ENCODE assay signal across 13 cellular contexts in the genomic region with DNA sequence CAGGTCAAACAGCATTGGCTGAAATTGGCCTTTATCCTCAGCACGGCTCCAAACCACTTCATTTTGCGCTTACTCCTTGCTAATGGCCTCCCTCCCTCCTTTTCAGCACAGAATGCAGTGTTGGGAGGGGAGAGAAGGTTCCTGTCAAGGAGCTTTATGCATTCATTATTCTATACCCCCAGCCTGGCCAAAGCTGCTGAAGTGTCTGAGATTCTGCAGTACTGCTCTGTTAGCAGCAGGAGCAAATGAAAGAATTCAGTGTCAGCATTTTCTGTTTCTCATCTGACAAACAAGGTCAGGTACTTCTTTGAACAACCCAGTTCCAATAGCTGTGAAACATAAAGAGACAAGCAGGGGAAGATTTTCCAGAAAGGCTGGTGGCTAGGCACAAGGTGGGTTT.
DNase-seq lines count a peak whose midpoint lies in the region; ATAC-seq, FAIRE-seq and TF ChIP-seq lines count a peak whose summit lies in the region.
"Had no signal": no experiment of that assay in that cellular context is flagged by ENCODE, and none has a peak within 500 bp of the region (broad histone marks: within the 10 kb centered on the region; RNA-seq: fewer than 3 reads in every experiment).

No MANE protein-coding gene starts in this region.

- H2AFZ ChIP-seq in MM.1S (ENCODE audit: low read length) (peak overlapping the region; percentile 55), HepG2 (ENCODE audit: low read length) (no peak overlapping the region), smooth muscle cell (ENCODE audit: low read depth) (no peak overlapping the region)

- WGBS in A549 (ENCODE audit: missing lambda C conversion rate) = 21% methylated on average over 2 of the region's 2 CpGs
- WGBS in HepG2 (ENCODE audit: low lambda C conversion rate) = 0% methylated on average over 2 of the region's 2 CpGs
- WGBS in smooth muscle cell (ENCODE audit: low lambda C conversion rate) = 46% methylated on average over 2 of the region's 2 CpGs

- no peak overlapping the region for H3K27ac ChIP-seq in A549
- H3K27ac ChIP-seq in MM.1S (ENCODE audit: low read length) = peak overlapping the region; percentile 57; the same call in 1 of the 2 replicates
- H3K27ac ChIP-seq in HepG2 (ENCODE audit: extremely low read length, insufficient read depth, low read length) = no peak overlapping the region
- H3K27ac ChIP-seq in smooth muscle cell (ENCODE audit: low read depth) = no peak overlapping the region
- H3K27ac ChIP-seq: left lung, SK-N-MC had no signal

- peak overlapping the region; percentile 27 for H3K9ac ChIP-seq in MM.1S (ENCODE audit: low read length)
- no peak overlapping the region for H3K9ac ChIP-seq in HepG2 (ENCODE audit: insufficient read depth, low read depth, low read length)
- H3K9ac ChIP-seq in smooth muscle cell (ENCODE audit: low read depth) = no peak overlapping the region

- no peak overlapping the region for H3K4me3 ChIP-seq in A549
- peak overlapping the region; percentile 38; the same call in 1 of the 2 replicates for H3K4me3 ChIP-seq in MM.1S (ENCODE audit: low read length)
- no peak overlapping the region for H3K4me3 ChIP-seq in HepG2 (replicated peaks in 1 of 3; ENCODE audit: insufficient read depth in 1 of 3, low read depth in 2 of 3, low read length in 3 of 3)
- no peak overlapping the region for H3K4me3 ChIP-seq in smooth muscle cell
- H3K4me3 ChIP-seq: left lung, SK-N-MC had no signal

- H3K4me2 ChIP-seq in A549 = no peak overlapping the region
- peak overlapping the region; percentile 61 for H3K4me2 ChIP-seq in MM.1S (ENCODE audit: low read depth, low read length)
- no peak overlapping the region for H3K4me2 ChIP-seq in HepG2 (ENCODE audit: low read depth, low read length)
- no peak overlapping the region for H3K4me2 ChIP-seq in smooth muscle cell

- in situ Hi-C loops in SK-MEL-5 (cut with HindIII; ENCODE audit: low pct_unique_long_range_greater_than_20kb, low sequenced_read_pairs) = no loop called here
- in situ Hi-C loops in HepG2 (cut with HindIII; ENCODE audit: extremely low pct_ligation_motif_present, low pct_unique_long_range_greater_than_20kb) = no loop called here

- no peak for TF ChIP-seq CTCF in A549 (IDR thresholded peaks at IDR 0.05)
- TF ChIP-seq CTCF in MM.1S (IDR thresholded peaks at IDR 0.05; ENCODE audit: low read length) = peak; percentile 20
- TF ChIP-seq CTCF in HepG2 (CRISPR knock-in tag; IDR thresholded peaks at IDR 0.05) = no peak
- TF ChIP-seq CTCF in smooth muscle cell (IDR thresholded peaks at IDR 0.05; ENCODE audit: borderline replicate concordance, insufficient read depth, poor library complexity, severe bottlenecking) = no peak

- BruUV-seq in HepG2 (replicated peaks; lab: Mats Ljungman, UMichigan) = no TSS peak

- no peaks in the 10 kb centered on the region for H3K9me2 ChIP-seq in MM.1S (replicated peaks; ENCODE audit: insufficient read depth, low read length)

- DNase-seq in A549 (ENCODE audit: low read depth in 1 of 2, low spot score in 1 of 2) = no peak
- peak; percentile 94 for DNase-seq in MM.1S
- DNase-seq in SK-MEL-5 (ENCODE audit: low read depth, low spot score) = peak; percentile 14
- no peak for DNase-seq in HepG2 (ENCODE audit: low spot score)
- no peak for DNase-seq in mucosa of gallbladder (ENCODE audit: low spot score)
- no peak for DNase-seq in smooth muscle cell (lab: John Stamatoyannopoulos, UW; ENCODE audit: unreplicated experiment)
- DNase-seq: activated CD8-positive, alpha-beta memory T cell treated with anti-CD3 and anti-CD28 coated beads, Interleukin-2, amount 50 U/mL, for 4 hours; Calu3; left lung had no signal

- H3K4me1 ChIP-seq in A549 = peaks cover 10% of the 10 kb centered on the region; the same call in 1 of the 3 replicates
- peaks cover 15% of the 10 kb centered on the region for H3K4me1 ChIP-seq in MM.1S (ENCODE audit: low read length)
- no peaks in the 10 kb centered on the region for H3K4me1 ChIP-seq in HepG2 (ENCODE audit: insufficient read depth, low read length)
- no peaks in the 10 kb centered on the region for H3K4me1 ChIP-seq in smooth muscle cell (ENCODE audit: low read depth)
- H3K4me1 ChIP-seq: left lung had no signal

- no peak for TF ChIP-seq RAD21 in A549 (conservative IDR thresholded peaks at IDR 0.05 in 1 of 2, IDR thresholded peaks at IDR 0.05 in 1 of 2)
- TF ChIP-seq RAD21 in HepG2 (CRISPR knock-in tag; IDR thresholded peaks at IDR 0.05) = no peak

- FAIRE-seq in A549 (lab: Jason Lieb, UNC) (no peak), HepG2 (lab: Jason Lieb, UNC) (no peak)

- peak; percentile 56; a peak in 2 of 6 replicates for ATAC-seq in A549
- no peak for ATAC-seq in HepG2
- ATAC-seq in GM19328 (IDR thresholded peaks at IDR 0.05; ENCODE audit: unreplicated experiment) = no peak
- no peak for ATAC-seq in HG03039 (IDR thresholded peaks at IDR 0.05; ENCODE audit: unreplicated experiment)
- ATAC-seq: left lung; natural killer cell treated with Interleukin-12 subunit alpha and Interleukin-12 subunit beta and Interleukin-15 and Interleukin-18, amount 100 ng/mL, for 72 hours had no signal

- H3K36me3 ChIP-seq in MM.1S (replicated peaks; ENCODE audit: insufficient read depth, low read length) (no peaks in the 10 kb centered on the region), HepG2 (replicated peaks in 1 of 2; ENCODE audit: control insufficient read depth in 1 of 2, insufficient read depth in 2 of 2, low read length in 2 of 2) (no peaks in the 10 kb centered on the region), smooth muscle cell (ENCODE audit: low read depth) (no peaks in the 10 kb centered on the region)
- H3K36me3 ChIP-seq: left lung had no signal

- POLR2A ChIA-PET in A549 (lab: Yijun Ruan, JAX) = no interaction called here
- POLR2A ChIA-PET in HepG2 (lab: Yijun Ruan, JAX) = no interaction called here

- H4K20me1 ChIP-seq in MM.1S (ENCODE audit: insufficient read depth, low read length) (no peaks in the 10 kb centered on the region), HepG2 (ENCODE audit: insufficient read depth, low read length) (no peaks in the 10 kb centered on the region), smooth muscle cell (ENCODE audit: low read depth) (no peaks in the 10 kb centered on the region)

- CTCF ChIA-PET in A549 (lab: Yijun Ruan, JAX) = interaction anchor here (0.6 kb wide), 1 partner anchor 1573 kb away, joined by 4 read pairs; no protein-coding TSS in a partner anchor
- CTCF ChIA-PET in HepG2 (lab: Yijun Ruan, JAX; ENCODE audit: low intra/inter-chr PET ratio, low total read pairs) = no interaction called here

- H3K9me3 ChIP-seq in A549 (no peaks in the 10 kb centered on the region), MM.1S (replicated peaks; ENCODE audit: insufficient read depth, low read length) (no peaks in the 10 kb centered on the region), HepG2 (ENCODE audit: low read length) (no peaks in the 10 kb centered on the region), smooth muscle cell (replicated peaks; ENCODE audit: low read depth) (no peaks in the 10 kb centered on the region)

- intact Hi-C loops in HepG2 (cut with micrococcal nuclease; ENCODE audit: unreplicated experiment) = no loop called here

- TF ChIP-seq EP300 in A549 (IDR thresholded peaks at IDR 0.05) (no peak), HepG2 (IDR thresholded peaks at IDR 0.05; ENCODE audit: low read depth in 2 of 2, low read length in 2 of 2) (no peak), HepG2 (CRISPR knock-in tag; IDR thresholded peaks at IDR 0.05; ENCODE audit: borderline replicate concordance) (no peak)

- H3F3A ChIP-seq in MM.1S (ENCODE audit: insufficient read depth, low read length) = peaks cover 10% of the 10 kb centered on the region
- no peaks in the 10 kb centered on the region for H3F3A ChIP-seq in smooth muscle cell (ENCODE audit: low read depth)

- H3K79me2 ChIP-seq in MM.1S (ENCODE audit: low read length) (no peaks in the 10 kb centered on the region), HepG2 (ENCODE audit: insufficient read depth, low read length) (no peaks in the 10 kb centered on the region), smooth muscle cell (ENCODE audit: low read depth) (no peaks in the 10 kb centered on the region)

- no peak for TF ChIP-seq POLR2A in A549 (IDR thresholded peaks at IDR 0.05; ENCODE audit: low read length)
- no peak for TF ChIP-seq POLR2A in HepG2 (IDR thresholded peaks at IDR 0.05; ENCODE audit: insufficient read depth in 1 of 2, low read depth in 2 of 2, low read length in 2 of 2)

- H3K27me3 ChIP-seq in MM.1S (replicated peaks; ENCODE audit: insufficient read depth, low read length) = no peaks in the 10 kb centered on the region
- 0 out of 5 replicates have a peak, but pooled peaks cover 1 to 3% of the 10 kb centered on the region in 2 experiments for H3K27me3 ChIP-seq in HepG2 (ENCODE audit: control insufficient read depth in 1 of 2, insufficient read depth in 2 of 2, low read length in 2 of 2)
- no peaks in the 10 kb centered on the region for H3K27me3 ChIP-seq in smooth muscle cell (ENCODE audit: low read depth)
- H3K27me3 ChIP-seq: left lung had no signal

TF ChIP-seq in HepG2, 621 proteins besides CTCF, POLR2A, EP300 and RAD21 (continues in another document):
- TF ChIP-seq, protein P1, sequence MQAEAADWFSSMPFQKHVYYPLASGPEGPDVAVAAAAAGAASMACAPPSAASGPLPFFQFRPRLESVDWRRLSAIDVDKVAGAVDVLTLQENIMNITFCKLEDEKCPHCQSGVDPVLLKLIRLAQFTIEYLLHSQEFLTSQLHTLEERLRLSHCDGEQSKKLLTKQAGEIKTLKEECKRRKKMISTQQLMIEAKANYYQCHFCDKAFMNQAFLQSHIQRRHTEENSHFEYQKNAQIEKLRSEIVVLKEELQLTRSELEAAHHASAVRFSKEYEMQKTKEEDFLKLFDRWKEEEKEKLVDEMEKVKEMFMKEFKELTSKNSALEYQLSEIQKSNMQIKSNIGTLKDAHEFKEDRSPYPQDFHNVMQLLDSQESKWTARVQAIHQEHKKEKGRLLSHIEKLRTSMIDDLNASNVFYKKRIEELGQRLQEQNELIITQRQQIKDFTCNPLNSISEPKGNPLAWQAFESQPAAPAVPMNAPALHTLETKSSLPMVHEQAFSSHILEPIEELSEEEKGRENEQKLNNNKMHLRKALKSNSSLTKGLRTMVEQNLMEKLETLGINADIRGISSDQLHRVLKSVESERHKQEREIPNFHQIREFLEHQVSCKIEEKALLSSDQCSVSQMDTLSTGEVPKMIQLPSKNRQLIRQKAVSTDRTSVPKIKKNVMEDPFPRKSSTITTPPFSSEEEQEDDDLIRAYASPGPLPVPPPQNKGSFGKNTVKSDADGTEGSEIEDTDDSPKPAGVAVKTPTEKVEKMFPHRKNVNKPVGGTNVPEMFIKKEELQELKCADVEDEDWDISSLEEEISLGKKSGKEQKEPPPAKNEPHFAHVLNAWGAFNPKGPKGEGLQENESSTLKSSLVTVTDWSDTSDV (CRISPR knock-in tag; IDR thresholded peaks at IDR 0.05) = no peak

Comparison
In these comparisons a context has a peak if more than half of its experiments do, and no peak if none do; other contexts are left out.
1. ATAC-seq: peak in A549 (2 of 2); none in HepG2 (single experiment), GM19328 (single experiment) and HG03039 (single experiment).
2. DNase-seq: peak in MM.1S (single experiment) and SK-MEL-5 (single experiment); none in A549 (0 of 2), HepG2 (single experiment), mucosa of gallbladder (single experiment) and smooth muscle cell (single experiment).